Comparison of ENCODE assay signal across 26 cellular contexts in genomic region chr7:135970045-135970444, GRCh38.
"Had no signal": no experiment of that assay in that cellular context is flagged by ENCODE, and none has a peak within 500 bp of the region (broad histone marks: within the 10 kb centered on the region; RNA-seq: fewer than 3 reads in every experiment).

No MANE protein-coding gene starts in this region.

- H3K27ac ChIP-seq: adrenal gland, coronary artery, right lobe of liver, thoracic aorta had no signal

- H3K27me3 ChIP-seq: adrenal gland, body of pancreas, dorsolateral prefrontal cortex, right lobe of liver had no signal

- ATAC-seq: activated CD8-positive, alpha-beta T cell treated with anti-CD3 and anti-CD28 coated beads for 36 hours; body of pancreas; left colon; naive thymus-derived CD8-positive, alpha-beta T cell; right lobe of liver had no signal

- H3K9me3 ChIP-seq: adrenal gland, body of pancreas, right lobe of liver, thoracic aorta had no signal

- H3K4me3 ChIP-seq: adrenal gland, body of pancreas, coronary artery, right lobe of liver, thoracic aorta had no signal

- H3K36me3 ChIP-seq: adrenal gland, right lobe of liver, thoracic aorta had no signal

- FAIRE-seq: urothelium cell line had no signal

- H3K4me3 Mint-ChIP-seq: activated CD4-positive, alpha-beta T cell treated with anti-CD3 and anti-CD28 coated beads, Interleukin-2, amount 10 ng/mL, durations not matched to agents 7 days and 5 days; activated CD8-positive, alpha-beta T cell treated with anti-CD3 and anti-CD28 coated beads for 36 hours; activated naive CD8-positive, alpha-beta T cell treated with anti-CD3 and anti-CD28 coated beads for 36 hours; stimulated activated naive CD8-positive, alpha-beta T cell treated with anti-CD3 and anti-CD28 coated beads, Interleukin-15, Interleukin-2, amounts not matched to agents 100 ng/mL and 50 ng/mL, for 24 hours had no signal

- H3K9me3 Mint-ChIP-seq: activated CD4-positive, alpha-beta T cell treated with anti-CD3 and anti-CD28 coated beads, Interleukin-2, amount 10 ng/mL, durations not matched to agents 7 days and 5 days; activated CD8-positive, alpha-beta T cell treated with anti-CD3 and anti-CD28 coated beads for 36 hours; activated naive CD8-positive, alpha-beta T cell treated with anti-CD3 and anti-CD28 coated beads for 36 hours; naive thymus-derived CD8-positive, alpha-beta T cell had no signal

- H3K27ac Mint-ChIP-seq: activated CD4-positive, alpha-beta T cell treated with anti-CD3 and anti-CD28 coated beads, Interleukin-2, amount 10 ng/mL, durations not matched to agents 7 days and 5 days; activated CD8-positive, alpha-beta T cell treated with anti-CD3 and anti-CD28 coated beads for 36 hours; activated naive CD8-positive, alpha-beta T cell treated with anti-CD3 and anti-CD28 coated beads for 36 hours; progenitor cell of endocrine pancreas; stimulated activated naive CD8-positive, alpha-beta T cell treated with anti-CD3 and anti-CD28 coated beads, Interleukin-15, Interleukin-2, amounts not matched to agents 100 ng/mL and 50 ng/mL, for 24 hours had no signal

- DNase-seq: activated CD4-positive, alpha-beta T cell treated with anti-CD3 and anti-CD28 coated beads for 1 hour; activated CD4-positive, alpha-beta T cell treated with anti-CD3 and anti-CD28 coated beads, Interleukin-2, amount 10 ng/mL, durations not matched to agents 7 days and 5 days; activated CD8-positive, alpha-beta T cell treated with anti-CD3 and anti-CD28 coated beads for 36 hours; activated effector memory CD4-positive, alpha-beta T cell treated with Interleukin-2 at 50 U/mL for 16 hours; activated naive CD4-positive, alpha-beta T cell treated with Interleukin-2 at 50 U/mL for 16 hours; activated naive CD8-positive, alpha-beta T cell treated with anti-CD3 and anti-CD28 coated beads for 36 hours; adrenal gland; aorta; body of pancreas; dorsolateral prefrontal cortex; effector memory CD4-positive, alpha-beta T cell; glutamatergic neuron; kidney; left colon; mesenchymal stem cell; naive thymus-derived CD8-positive, alpha-beta T cell; right lobe of liver; stimulated activated CD4-positive, alpha-beta T cell treated with anti-CD3 and anti-CD28 coated beads, Interleukin-12 subunit alpha, Interleukin-12 subunit beta, amount 100 ng/mL, for 4 hours; stimulated activated CD4-positive, alpha-beta T cell treated with anti-CD3 and anti-CD28 coated beads, Interleukin-4, amount 100 ng/mL, for 1 hour; T-helper 9 cell; trophoblast cell had no signal

- H3K27me3 Mint-ChIP-seq: activated CD4-positive, alpha-beta T cell treated with anti-CD3 and anti-CD28 coated beads, Interleukin-2, amount 10 ng/mL, durations not matched to agents 7 days and 5 days; activated CD8-positive, alpha-beta T cell treated with anti-CD3 and anti-CD28 coated beads for 36 hours; activated naive CD8-positive, alpha-beta T cell treated with anti-CD3 and anti-CD28 coated beads for 36 hours; naive thymus-derived CD8-positive, alpha-beta T cell; progenitor cell of endocrine pancreas; stimulated activated naive CD8-positive, alpha-beta T cell treated with anti-CD3 and anti-CD28 coated beads, Interleukin-15, Interleukin-2, amounts not matched to agents 100 ng/mL and 50 ng/mL, for 24 hours had no signal
